20 cellular contexts compared by ENCODE assay signal in the genomic region with DNA sequence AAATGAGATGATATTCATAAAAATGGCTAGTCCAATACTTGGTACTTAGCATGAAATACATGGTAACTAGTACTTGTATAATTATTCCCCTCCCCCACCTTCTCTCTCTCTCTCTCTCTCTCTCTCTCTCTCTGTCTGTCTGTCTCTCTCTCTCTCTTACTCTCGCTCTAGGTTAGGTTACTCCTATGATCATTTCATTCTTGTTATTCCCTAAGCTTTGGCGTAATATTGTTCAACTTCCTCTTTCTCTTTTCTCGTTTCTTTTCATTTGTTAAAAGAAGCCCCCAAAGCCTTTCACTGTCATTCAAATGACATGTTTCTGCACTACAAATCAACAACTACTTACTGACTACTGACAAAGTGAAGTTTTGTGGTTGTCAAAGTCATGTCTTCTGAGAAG.
"Had no signal": no experiment of that assay in that cellular context is flagged by ENCODE, and none has a peak within 500 bp of the region (broad histone marks: within the 10 kb centered on the region; RNA-seq: fewer than 3 reads in every experiment).

No MANE protein-coding gene starts in this region.

- H3K4me3 ChIP-seq: body of pancreas, cardiac muscle cell, heart left ventricle, pancreas, suprapubic skin, tibial nerve had no signal

- H3K36me3 ChIP-seq: cardiac muscle cell, heart left ventricle, pancreas, suprapubic skin, tibial nerve had no signal

- H3K9me3 ChIP-seq: body of pancreas, heart left ventricle, pancreas, suprapubic skin had no signal

- H3K27me3 ChIP-seq: body of pancreas, cardiac muscle cell, heart left ventricle, pancreas, suprapubic skin, tibial nerve had no signal

- H3K4me1 ChIP-seq: body of pancreas, heart left ventricle, pancreas, suprapubic skin, tibial nerve had no signal

- ATAC-seq: activated CD4-positive, CD25-positive, alpha-beta regulatory T cell treated with anti-CD3 and anti-CD28 coated beads, Interleukin-2, amount 50 U/mL, for 24 hours; activated naive CD8-positive, alpha-beta T cell treated with anti-CD3 and anti-CD28 coated beads, Interleukin-2, amount 50 U/mL, for 24 hours; body of pancreas; heart left ventricle; left cardiac atrium; pancreas; right cardiac atrium; stimulated activated naive CD8-positive, alpha-beta T cell treated with anti-CD3 and anti-CD28 coated beads, Interleukin-15, amount 100 ng/mL, for 72 hours had no signal

- H3K27ac ChIP-seq: body of pancreas, cardiac muscle cell, heart left ventricle, pancreas, suprapubic skin, tibial nerve had no signal

- DNase-seq: activated CD4-positive, alpha-beta memory T cell treated with anti-CD3 and anti-CD28 coated beads, Interleukin-2, amount 10 ng/mL, durations not matched to agents 7 days and 5 days; activated CD4-positive, alpha-beta T cell treated with anti-CD3 and anti-CD28 coated beads, Interleukin-2, amount 10 ng/mL, durations not matched to agents 24 days and 14 days; activated gamma-delta T cell; activated naive CD4-positive, alpha-beta T cell treated with anti-CD3 and anti-CD28 coated beads, Interleukin-2, amount 50 U/mL, for 16 hours; activated naive CD8-positive, alpha-beta T cell treated with anti-CD3 and anti-CD28 coated beads, Interleukin-2, amount 50 U/mL, for 24 hours; activated T-cell treated with anti-CD3 and anti-CD28 coated beads for 4 hours; body of pancreas; effector CD4-positive, alpha-beta T cell; heart left ventricle; islet precursor cell; left cardiac atrium; mesenchymal stem cell; nephron progenitor cell; pancreas; right cardiac atrium; stimulated activated naive CD8-positive, alpha-beta T cell treated with anti-CD3 and anti-CD28 coated beads, Interleukin-15, amount 100 ng/mL, for 72 hours had no signal
